Comparison of ENCODE assay signal across 9 cellular contexts in the genomic region with DNA sequence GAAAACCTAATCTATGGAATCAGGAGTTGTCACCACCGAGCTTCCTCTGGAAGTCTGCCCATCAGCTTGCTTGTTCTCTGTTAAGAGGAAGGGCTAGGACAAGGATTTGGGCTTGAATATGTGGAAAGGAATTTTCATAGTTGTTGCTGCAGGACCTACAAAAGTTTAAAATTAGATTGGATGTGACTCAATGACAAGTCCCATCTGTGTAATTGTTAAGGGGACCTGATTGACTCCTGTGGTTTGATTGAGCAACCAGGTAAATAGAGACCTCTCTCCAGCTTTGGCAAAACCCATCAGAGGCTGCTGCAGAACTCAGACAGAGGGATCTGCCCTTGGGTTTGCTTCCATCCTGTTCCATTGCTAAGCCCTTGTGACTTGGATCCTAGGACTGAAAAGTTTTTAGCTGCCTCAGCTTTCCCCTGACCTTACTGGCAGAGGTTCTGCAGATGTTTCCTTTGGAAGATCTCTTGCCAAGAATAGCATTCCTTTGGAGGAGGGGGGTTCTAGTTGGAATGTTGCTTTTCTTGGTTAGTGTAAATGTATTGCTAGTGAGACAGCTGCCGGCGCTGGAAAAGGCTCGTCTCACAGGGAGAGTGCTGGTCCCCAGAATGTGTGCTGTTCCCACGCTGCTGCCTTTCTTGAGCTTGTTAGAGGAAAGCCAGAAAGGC. TPM values are rescaled to one million over a fixed set of nuclear protein-coding genes. Genes with fewer than 3 reads are reported as not detected.
DNase-seq lines count a peak whose midpoint lies in the region; ATAC-seq and TF ChIP-seq lines count a peak whose summit lies in the region.
"Had no signal": no experiment of that assay in that cellular context is flagged by ENCODE, and none has a peak within 500 bp of the region (broad histone marks: within the 10 kb centered on the region; RNA-seq: fewer than 3 reads in every experiment).

No MANE protein-coding gene starts in this region.

- H3K4me1 Mint-ChIP-seq in activated CD4-positive, alpha-beta memory T cell treated with anti-CD3 and anti-CD28 coated beads for 36 hours (ENCODE audit: low read depth): peaks cover 34% of the 10 kb centered on the region
- H3K4me1 Mint-ChIP-seq in activated CD4-positive, alpha-beta memory T cell treated with anti-CD3 and anti-CD28 coated beads, Interleukin-2, amount 10 ng/mL, durations not matched to agents 7 days and 5 days: peaks cover 26% of the 10 kb centered on the region
- no peaks in the 10 kb centered on the region for H3K4me1 Mint-ChIP-seq in endodermal cell

- no peaks in the 10 kb centered on the region for H3K27me3 Mint-ChIP-seq in activated CD4-positive, alpha-beta memory T cell treated with anti-CD3 and anti-CD28 coated beads for 36 hours
- no peaks in the 10 kb centered on the region for H3K27me3 Mint-ChIP-seq in activated CD4-positive, alpha-beta memory T cell treated with anti-CD3 and anti-CD28 coated beads, Interleukin-2, amount 10 ng/mL, durations not matched to agents 7 days and 5 days
- no peaks in the 10 kb centered on the region for H3K27me3 Mint-ChIP-seq in endodermal cell (ENCODE audit: insufficient read depth)

- H3K14ac ChIP-seq in mesenchymal stem cell (ENCODE audit: low read length in 2 of 2): no peak overlapping the region

- H4K8ac ChIP-seq in mesenchymal stem cell (ENCODE audit: low read length): no peak overlapping the region

- H3K23ac ChIP-seq in mesenchymal stem cell (ENCODE audit: low read length in 2 of 2): no peak overlapping the region

- no peaks in the 10 kb centered on the region for H3K9me3 Mint-ChIP-seq in activated CD4-positive, alpha-beta memory T cell treated with anti-CD3 and anti-CD28 coated beads for 36 hours
- no peaks in the 10 kb centered on the region for H3K9me3 Mint-ChIP-seq in activated CD4-positive, alpha-beta memory T cell treated with anti-CD3 and anti-CD28 coated beads, Interleukin-2, amount 10 ng/mL, durations not matched to agents 7 days and 5 days
- H3K9me3 Mint-ChIP-seq in endodermal cell: no peaks in the 10 kb centered on the region

- H4K91ac ChIP-seq in mesenchymal stem cell (ENCODE audit: low read length): no peak overlapping the region

- H3K4me3 ChIP-seq in endodermal cell (ENCODE audit: low read length) (no peak overlapping the region), mesenchymal stem cell (ENCODE audit: insufficient read depth in 1 of 2, low read depth in 1 of 2, low read length in 2 of 2) (no peak overlapping the region), tibial artery (no peak overlapping the region)
- H3K4me3 ChIP-seq: BLaER1 treated with 17β-estradiol and CSF1 and Interleukin-3, amounts not matched to agents 10 nM and 100 nM had no signal

- no peak overlapping the region for H2BK15ac ChIP-seq in mesenchymal stem cell (ENCODE audit: low read depth, poor library complexity, severe bottlenecking)

- peaks cover 50% of the 10 kb centered on the region for H3K36me3 Mint-ChIP-seq in activated CD4-positive, alpha-beta memory T cell treated with anti-CD3 and anti-CD28 coated beads for 36 hours
- H3K36me3 Mint-ChIP-seq in activated CD4-positive, alpha-beta memory T cell treated with anti-CD3 and anti-CD28 coated beads, Interleukin-2, amount 10 ng/mL, durations not matched to agents 7 days and 5 days (ENCODE audit: low read depth): peaks cover 60% of the 10 kb centered on the region
- H3K36me3 Mint-ChIP-seq in endodermal cell (ENCODE audit: low read depth): peaks cover 61% of the 10 kb centered on the region

- TF ChIP-seq CTCF in endodermal cell (conservative IDR thresholded peaks at IDR 0.05) (no peak), tibial artery (IDR thresholded peaks at IDR 0.05) (no peak)

- no peak overlapping the region for H2AFZ ChIP-seq in mesenchymal stem cell (ENCODE audit: low read depth, low read length)

- H2AK5ac ChIP-seq in mesenchymal stem cell (ENCODE audit: low read length, severe bottlenecking): peak overlapping the region; percentile 76

- 93 to 96% methylated on average over 5 of the region's 5 CpGs for WGBS in endodermal cell (ENCODE audit: insufficient coverage in 1 of 2, insufficient read length in 1 of 2), 2 experiments
- WGBS in mesenchymal stem cell: 38% methylated on average over 4 of the region's 5 CpGs

- peak overlapping the region; percentile 63 for H3K27ac Mint-ChIP-seq in activated CD4-positive, alpha-beta memory T cell treated with anti-CD3 and anti-CD28 coated beads for 36 hours
- no peak overlapping the region for H3K27ac Mint-ChIP-seq in activated CD4-positive, alpha-beta memory T cell treated with anti-CD3 and anti-CD28 coated beads, Interleukin-2, amount 10 ng/mL, durations not matched to agents 7 days and 5 days
- H3K27ac Mint-ChIP-seq in endodermal cell: peak overlapping the region; percentile 7

- intact Hi-C loops in activated CD4-positive, alpha-beta memory T cell treated with anti-CD3 and anti-CD28 coated beads for 36 hours (cut with micrococcal nuclease): no loop called here
- intact Hi-C loops in tibial artery (cut with DNase I; ENCODE audit: low total_unique reads): no loop called here

- peak overlapping the region; percentile 76 for H2BK120ac ChIP-seq in mesenchymal stem cell (ENCODE audit: low read depth, low read length)

- H3K79me1 ChIP-seq in mesenchymal stem cell (replicated peaks; ENCODE audit: low read length, poor library complexity, severe bottlenecking): peaks cover 16% of the 10 kb centered on the region

- CTCF ChIA-PET in activated CD4-positive, alpha-beta memory T cell treated with anti-CD3 and anti-CD28 coated beads for 36 hours (lab: Charles Lee): interaction anchor here (1.2 to 1.4 kb wide), 2 partner anchors 198 to 243 kb away, joined by 3 to 6 read pairs; no protein-coding TSS in a partner anchor
- CTCF ChIA-PET in activated CD4-positive, alpha-beta memory T cell treated with anti-CD3 and anti-CD28 coated beads, Interleukin-2, amount 10 ng/mL, durations not matched to agents 7 days and 5 days (lab: Charles Lee): interaction anchor here (1.0 to 1.6 kb wide), 5 partner anchors 9 to 198 kb away, joined by 3 to 7 read pairs (median 3); no protein-coding TSS in a partner anchor

- no peak overlapping the region for H3K9ac ChIP-seq in endodermal cell (ENCODE audit: extremely low read depth, low read length, poor library complexity, severe bottlenecking)
- peak overlapping the region; percentile 65 for H3K9ac ChIP-seq in mesenchymal stem cell (ENCODE audit: low read length)

- no peaks in the 10 kb centered on the region for H3K27me3 ChIP-seq in endodermal cell (ENCODE audit: control insufficient read depth, insufficient read depth, low read length, poor library complexity, severe bottlenecking)
- H3K27me3 ChIP-seq in mesenchymal stem cell (ENCODE audit: control insufficient read depth in 1 of 2, insufficient read depth in 1 of 2, low read length in 2 of 2): no peaks in the 10 kb centered on the region
- H3K27me3 ChIP-seq in tibial artery: no peaks in the 10 kb centered on the region
- H3K27me3 ChIP-seq: BLaER1 treated with 17β-estradiol and CSF1 and Interleukin-3, amounts not matched to agents 10 nM and 100 nM had no signal

- no peak overlapping the region for H3K4ac ChIP-seq in mesenchymal stem cell (ENCODE audit: low read depth in 1 of 2, low read length in 2 of 2)

- peak overlapping the region in 1 of 2 experiments; percentile 28 for H3K18ac ChIP-seq in mesenchymal stem cell (ENCODE audit: low read depth in 1 of 2, low read length in 2 of 2)

- ATAC-seq in HG03045 (IDR thresholded peaks at IDR 0.05; ENCODE audit: unreplicated experiment) (no peak), HG02884 (IDR thresholded peaks at IDR 0.05; ENCODE audit: unreplicated experiment) (no peak)

- H3K4me2 ChIP-seq in mesenchymal stem cell (ENCODE audit: low read length, poor library complexity, severe bottlenecking): peak overlapping the region; percentile 35
- H3K4me2 ChIP-seq: BLaER1 treated with 17β-estradiol and CSF1 and Interleukin-3, amounts not matched to agents 10 nM and 100 nM had no signal

- H3K4me3 Mint-ChIP-seq in activated CD4-positive, alpha-beta memory T cell treated with anti-CD3 and anti-CD28 coated beads for 36 hours: no peak overlapping the region
- no peak overlapping the region for H3K4me3 Mint-ChIP-seq in activated CD4-positive, alpha-beta memory T cell treated with anti-CD3 and anti-CD28 coated beads, Interleukin-2, amount 10 ng/mL, durations not matched to agents 7 days and 5 days
- no peak overlapping the region for H3K4me3 Mint-ChIP-seq in endodermal cell

- H3K36me3 ChIP-seq in endodermal cell (ENCODE audit: control insufficient read depth, insufficient read depth, low read length): peaks cover 67% of the 10 kb centered on the region
- H3K36me3 ChIP-seq in mesenchymal stem cell (ENCODE audit: control insufficient read depth in 1 of 2, insufficient read depth in 2 of 2, low read depth in 1 of 2, low read length in 2 of 2): peaks cover 42 to 59% of the 10 kb centered on the region in 2 experiments
- H3K36me3 ChIP-seq in tibial artery: peaks cover 40 to 45% (median 44%) of the 10 kb centered on the region in 3 donors

- no peak overlapping the region for H3K27ac ChIP-seq in endodermal cell (ENCODE audit: low read depth, low read length)
- H3K27ac ChIP-seq in mesenchymal stem cell (ENCODE audit: low read length, poor library complexity, severe bottlenecking): peak overlapping the region; percentile 92
- peak overlapping the region; percentile 64 to 78 for H3K27ac ChIP-seq in tibial artery
- H3K27ac ChIP-seq: BLaER1 treated with 17β-estradiol and CSF1 and Interleukin-3, amounts not matched to agents 10 nM and 100 nM had no signal

- POLR2A ChIA-PET in activated CD4-positive, alpha-beta memory T cell treated with anti-CD3 and anti-CD28 coated beads for 36 hours (lab: Charles Lee): interaction anchor here (1.3 kb wide), 1 partner anchor 12 kb away, joined by 3 read pairs; no protein-coding TSS in a partner anchor
- POLR2A ChIA-PET in activated CD4-positive, alpha-beta memory T cell treated with anti-CD3 and anti-CD28 coated beads, Interleukin-2, amount 10 ng/mL, durations not matched to agents 7 days and 5 days (lab: Charles Lee): interaction anchor here (0.9 to 2.7 kb wide), 2 partner anchors 10 to 15 kb away, joined by 3 to 7 read pairs; no protein-coding TSS in a partner anchor

- no peak overlapping the region for H2BK5ac ChIP-seq in mesenchymal stem cell (ENCODE audit: low read depth, low read length, poor library complexity, severe bottlenecking)

- no peak for DNase-seq in activated CD4-positive, alpha-beta memory T cell treated with anti-CD3 and anti-CD28 coated beads for 36 hours
- no peak for DNase-seq in activated CD4-positive, alpha-beta memory T cell treated with anti-CD3 and anti-CD28 coated beads, Interleukin-2, amount 10 ng/mL, durations not matched to agents 7 days and 5 days
- no peak for DNase-seq in endodermal cell
- peak; percentile 93 for DNase-seq in mesenchymal stem cell
- DNase-seq in tibial artery: peak in 1 of 2 donors; percentile 33
- DNase-seq in activated effector memory CD4-positive, alpha-beta T cell treated with anti-CD3 and anti-CD28 coated beads, Interleukin-2, amount 50 U/mL, for 16 hours: no peak

- H3K9me3 ChIP-seq in endodermal cell (ENCODE audit: control insufficient read depth, low read length) (no peaks in the 10 kb centered on the region), mesenchymal stem cell (ENCODE audit: control insufficient read depth, low read length) (no peaks in the 10 kb centered on the region), tibial artery (no peaks in the 10 kb centered on the region)
- H3K9me3 ChIP-seq: BLaER1 treated with 17β-estradiol and CSF1 and Interleukin-3, amounts not matched to agents 10 nM and 100 nM had no signal

- no peak overlapping the region for H2BK12ac ChIP-seq in mesenchymal stem cell (ENCODE audit: low read length in 2 of 2)

- no peaks in the 10 kb centered on the region for H3K4me1 ChIP-seq in endodermal cell (ENCODE audit: control insufficient read depth, insufficient read depth, low read length)
- peaks cover 30% of the 10 kb centered on the region for H3K4me1 ChIP-seq in mesenchymal stem cell (ENCODE audit: control insufficient read depth, insufficient read depth, low read depth, low read length)
- peaks cover 0 to 62% (median 50%) of the 10 kb centered on the region in 4 donors for H3K4me1 ChIP-seq in tibial artery

RNA-seq across cellular contexts. Expression of a gene that starts 50.0 kb away (rescaled TPM):
- total RNA-seq in activated CD4-positive, alpha-beta memory T cell treated with anti-CD3 and anti-CD28 coated beads for 36 hours: 100 to 1,000 TPM; 450 to 453 TPM
- total RNA-seq in activated CD4-positive, alpha-beta memory T cell treated with anti-CD3 and anti-CD28 coated beads, Interleukin-2, amount 10 ng/mL, durations not matched to agents 7 days and 5 days: 100 to 1,000 TPM; 329 to 332 TPM
- 100 to 1,000 TPM; 479 to 484 TPM for total RNA-seq in endodermal cell
- 277 TPM for polyA plus RNA-seq in endodermal cell (2013, experiment 1 of 2)
- 225 TPM for polyA plus RNA-seq in endodermal cell (2013, experiment 2 of 2)
- polyA plus RNA-seq in mesenchymal stem cell (2013, experiment 1 of 2): 72.0 TPM
- polyA plus RNA-seq in mesenchymal stem cell (2013, experiment 2 of 2): 74.7 TPM

RNA-seq across cellular contexts. Expression of a gene that starts 50.2 kb away (rescaled TPM):
- 10 to 100 TPM; 35.9 to 40.2 TPM for total RNA-seq in activated CD4-positive, alpha-beta memory T cell treated with anti-CD3 and anti-CD28 coated beads for 36 hours
- 10 to 100 TPM; 71.2 to 71.4 TPM for total RNA-seq in activated CD4-positive, alpha-beta memory T cell treated with anti-CD3 and anti-CD28 coated beads, Interleukin-2, amount 10 ng/mL, durations not matched to agents 7 days and 5 days
- total RNA-seq in endodermal cell: 10 to 100 TPM; 62.7 to 71.4 TPM
- 45.1 TPM for polyA plus RNA-seq in endodermal cell (2013, experiment 1 of 2)
- polyA plus RNA-seq in endodermal cell (2013, experiment 2 of 2): 43.5 TPM
- 31.1 TPM for polyA plus RNA-seq in mesenchymal stem cell (2013, experiment 1 of 2)
- polyA plus RNA-seq in mesenchymal stem cell (2013, experiment 2 of 2): 32.7 TPM
